ENCODE assay signal across 22 cellular contexts in genomic region chr17:32801641-32802040, GRCh38.
"Had no signal": no experiment of that assay in that cellular context is flagged by ENCODE, and none has a peak within 500 bp of the region (broad histone marks: within the 10 kb centered on the region; RNA-seq: fewer than 3 reads in every experiment).

No MANE protein-coding gene starts in this region.

- H3K4me3 ChIP-seq: dorsolateral prefrontal cortex, gastroesophageal sphincter, hepatocyte, left lung, ovary, psoas muscle, sigmoid colon, skin epidermis, spleen, vagina had no signal

- DNase-seq: dorsolateral prefrontal cortex; effector CD4-positive, alpha-beta T cell; foreskin fibroblast; kidney; left lung; mesendoderm; midbrain; naive thymus-derived CD8-positive, alpha-beta T cell; nephron progenitor cell; occipital lobe; psoas muscle; sigmoid colon; spleen; stimulated activated naive B cell treated with anti-CD40 and anti-IgM and Interleukin-4, amounts not matched to agents 10 μg/mL and 1 μg/mL and 100 μg/mL, for 72 hours; trophoblast cell had no signal

- ATAC-seq: gastroesophageal sphincter; heart left ventricle; left lung; naive thymus-derived CD8-positive, alpha-beta T cell; psoas muscle; right cardiac atrium; stimulated activated naive B cell treated with anti-CD40 and anti-IgM and Interleukin-4, amounts not matched to agents 10 μg/mL and 1 μg/mL and 100 μg/mL, for 72 hours had no signal

- H3K27ac ChIP-seq: dorsolateral prefrontal cortex, gastroesophageal sphincter, hepatocyte, ovary, psoas muscle, sigmoid colon, spleen, vagina had no signal

- H3K27me3 ChIP-seq: dorsolateral prefrontal cortex, gastroesophageal sphincter, heart left ventricle, hepatocyte, left lung, ovary, sigmoid colon, spleen, vagina had no signal

- H3K9me3 ChIP-seq: gastroesophageal sphincter, heart left ventricle, left lung, ovary, psoas muscle, sigmoid colon, spleen, vagina had no signal

- H3K4me2 ChIP-seq: hepatocyte had no signal

- H3K36me3 ChIP-seq: gastroesophageal sphincter, heart left ventricle, left lung, ovary, sigmoid colon, spleen, vagina had no signal

- H2AFZ ChIP-seq: hepatocyte had no signal

- H3K4me1 ChIP-seq: gastroesophageal sphincter, left lung, psoas muscle, sigmoid colon, spleen had no signal
